11 cellular contexts compared by ENCODE assay signal in genomic region chr17:28118362-28118761, GRCh38.
DNase-seq lines count a peak whose midpoint lies in the region; ATAC-seq and TF ChIP-seq lines count a peak whose summit lies in the region.
"Had no signal": no experiment of that assay in that cellular context is flagged by ENCODE, and none has a peak within 500 bp of the region (broad histone marks: within the 10 kb centered on the region; RNA-seq: fewer than 3 reads in every experiment).

No MANE protein-coding gene starts in this region.

- peak overlapping the region in 7 of 11 experiments; percentile 3 to 68 (median 29); a peak in 11 of 22 replicates for H3K9ac ChIP-seq in BLaER1 treated with 17β-estradiol and CSF1 and Interleukin-3, amounts not matched to agents 10 nM and 100 nM
- no peak overlapping the region for H3K9ac ChIP-seq in KMS-11
- peak overlapping the region; percentile 4 for H3K9ac ChIP-seq in muscle layer of colon (ENCODE audit: low read length)

- no peaks in the 10 kb centered on the region for H3K79me2 ChIP-seq in KMS-11 (ENCODE audit: insufficient read depth, low read depth)

- no peak for DNase-seq in activated T-helper 2 cell treated with anti-CD3 and anti-CD28 coated beads, Interferon-gamma antibody, Interleukin-2, Interleukin-4, amounts not matched to agents 10 μg/mL and 5 μg/mL and 100 μg/mL, durations not matched to agents 14 hours and 24 hours and 36 hours (ENCODE audit: low spot score)
- DNase-seq in NCI-H2029 treated with DMSO at 0.1 percent for 48 hours (lab: John Stamatoyannopoulos, UW) (no peak), NCI-H2081 (lab: John Stamatoyannopoulos, UW) (no peak)
- DNase-seq in stimulated activated CD8-positive, alpha-beta memory T cell treated with anti-CD3 and anti-CD28 coated beads, Interleukin-4, amount 100 ng/mL, for 48 hours = no peak
- DNase-seq: amygdala; kidney glomerular epithelial cell; NK-92 treated with Interleukin-12 subunit alpha and Interleukin-12 subunit beta, amount 100 ng/mL, for 24 hours had no signal

- peaks cover 0 to 6% (median 0%) of the 10 kb centered on the region in 11 experiments; a peak in 6 of 22 replicates for H4K20me1 ChIP-seq in BLaER1 treated with 17β-estradiol and CSF1 and Interleukin-3, amounts not matched to agents 10 nM and 100 nM
- no peaks in the 10 kb centered on the region for H4K20me1 ChIP-seq in KMS-11 (ENCODE audit: insufficient read depth)

- H3K9me3 ChIP-seq in BLaER1 treated with 17β-estradiol and CSF1 and Interleukin-3, amounts not matched to agents 10 nM and 100 nM (replicated peaks in 1 of 11) = peaks cover 0 to 15% (median 6%) of the 10 kb centered on the region in 11 experiments; a peak in 8 of 22 replicates
- H3K9me3 ChIP-seq in muscle layer of colon (ENCODE audit: low read length) = no peaks in the 10 kb centered on the region

- H3K4me3 ChIP-seq in BLaER1 treated with 17β-estradiol and CSF1 and Interleukin-3, amounts not matched to agents 10 nM and 100 nM = peak overlapping the region in 4 of 10 experiments; percentile 5 to 46 (median 39); a peak in 8 of 20 replicates
- H3K4me3 ChIP-seq in KMS-11 (IDR thresholded peaks at IDR 0.05; ENCODE audit: insufficient read depth, low read depth, low read length) = no peak overlapping the region
- H3K4me3 ChIP-seq in muscle layer of colon (ENCODE audit: low read depth in 1 of 2, low read length in 2 of 2) = no peak overlapping the region

- peak overlapping the region; percentile 12 for H3K27ac Mint-ChIP-seq in activated T-helper 2 cell treated with anti-CD3 and anti-CD28 coated beads, Interferon-gamma antibody, Interleukin-2, Interleukin-4, amounts not matched to agents 10 μg/mL and 5 μg/mL and 100 μg/mL, durations not matched to agents 14 hours and 24 hours and 36 hours

- peaks cover 27% of the 10 kb centered on the region for H3K4me1 Mint-ChIP-seq in activated T-helper 2 cell treated with anti-CD3 and anti-CD28 coated beads, Interferon-gamma antibody, Interleukin-2, Interleukin-4, amounts not matched to agents 10 μg/mL and 5 μg/mL and 100 μg/mL, durations not matched to agents 14 hours and 24 hours and 36 hours (ENCODE audit: low read depth)

- H3K4me3 Mint-ChIP-seq in activated T-helper 2 cell treated with anti-CD3 and anti-CD28 coated beads, Interferon-gamma antibody, Interleukin-2, Interleukin-4, amounts not matched to agents 10 μg/mL and 5 μg/mL and 100 μg/mL, durations not matched to agents 14 hours and 24 hours and 36 hours (ENCODE audit: low read depth) = peak overlapping the region; percentile 2

- intact Hi-C loops in activated T-helper 2 cell treated with anti-CD3 and anti-CD28 coated beads, Interferon-gamma antibody, Interleukin-2, Interleukin-4, amounts not matched to agents 10 μg/mL and 5 μg/mL and 100 μg/mL, durations not matched to agents 14 hours and 24 hours and 36 hours (cut with micrococcal nuclease) = loop anchor here (5.0 kb wide), 1 partner anchor 61 kb away; no protein-coding TSS in a partner anchor

- peak overlapping the region; percentile 23 to 89 (median 54); a peak in 18 of 22 replicates for H3K4me2 ChIP-seq in BLaER1 treated with 17β-estradiol and CSF1 and Interleukin-3, amounts not matched to agents 10 nM and 100 nM
- peak overlapping the region; percentile 85 for H3K4me2 ChIP-seq in KMS-11

- no peaks in the 10 kb centered on the region for H3K9me3 Mint-ChIP-seq in activated T-helper 2 cell treated with anti-CD3 and anti-CD28 coated beads, Interferon-gamma antibody, Interleukin-2, Interleukin-4, amounts not matched to agents 10 μg/mL and 5 μg/mL and 100 μg/mL, durations not matched to agents 14 hours and 24 hours and 36 hours

- H3K4me1 ChIP-seq in BLaER1 treated with 17β-estradiol and CSF1 and Interleukin-3, amounts not matched to agents 10 nM and 100 nM = peaks cover 12 to 37% (median 25%) of the 10 kb centered on the region in 10 experiments
- peaks cover 29% of the 10 kb centered on the region for H3K4me1 ChIP-seq in KMS-11 (ENCODE audit: low read depth, poor library complexity, severe bottlenecking)
- no peaks in the 10 kb centered on the region for H3K4me1 ChIP-seq in muscle layer of colon (ENCODE audit: insufficient read depth, low read length)

- no peak overlapping the region for H2AFZ ChIP-seq in KMS-11 (ENCODE audit: low read depth)

- H3K27ac ChIP-seq in BLaER1 treated with 17β-estradiol and CSF1 and Interleukin-3, amounts not matched to agents 10 nM and 100 nM = peak overlapping the region in 9 of 11 experiments; percentile 2 to 63 (median 29); a peak in 15 of 22 replicates
- H3K27ac ChIP-seq in KMS-11 (peak overlapping the region; percentile 30; the same call in 1 of the 2 replicates), muscle layer of colon (ENCODE audit: low read depth, low read length) (no peak overlapping the region)

- H3K36me3 Mint-ChIP-seq in activated T-helper 2 cell treated with anti-CD3 and anti-CD28 coated beads, Interferon-gamma antibody, Interleukin-2, Interleukin-4, amounts not matched to agents 10 μg/mL and 5 μg/mL and 100 μg/mL, durations not matched to agents 14 hours and 24 hours and 36 hours (ENCODE audit: low read depth) = peaks cover 8% of the 10 kb centered on the region

- H3K36me3 ChIP-seq in BLaER1 treated with 17β-estradiol and CSF1 and Interleukin-3, amounts not matched to agents 10 nM and 100 nM = peaks cover 5 to 27% (median 17%) of the 10 kb centered on the region in 11 experiments; a peak in 21 of 22 replicates
- no peaks in the 10 kb centered on the region for H3K36me3 ChIP-seq in KMS-11 (ENCODE audit: insufficient read depth)
- H3K36me3 ChIP-seq in muscle layer of colon (ENCODE audit: insufficient read depth, low read length) = no peaks in the 10 kb centered on the region

- no peak for TF ChIP-seq CTCF in KMS-11 (conservative IDR thresholded peaks at IDR 0.05; ENCODE audit: low read depth, low read length)

- no peaks in the 10 kb centered on the region for H3K27me3 ChIP-seq in BLaER1 treated with 17β-estradiol and CSF1 and Interleukin-3, amounts not matched to agents 10 nM and 100 nM
- H3K27me3 ChIP-seq in KMS-11 (ENCODE audit: insufficient read depth, low read depth) = no peaks in the 10 kb centered on the region
- H3K27me3 ChIP-seq in muscle layer of colon (ENCODE audit: control insufficient read depth in 1 of 2, insufficient read depth in 2 of 2, low read length in 2 of 2) = no peaks in the 10 kb centered on the region

- ATAC-seq in GM18511 (IDR thresholded peaks at IDR 0.05; ENCODE audit: unreplicated experiment) = no peak

- no peaks in the 10 kb centered on the region for H3K27me3 Mint-ChIP-seq in activated T-helper 2 cell treated with anti-CD3 and anti-CD28 coated beads, Interferon-gamma antibody, Interleukin-2, Interleukin-4, amounts not matched to agents 10 μg/mL and 5 μg/mL and 100 μg/mL, durations not matched to agents 14 hours and 24 hours and 36 hours (ENCODE audit: low read depth)
